5 cellular contexts compared by ENCODE assay signal in genomic region chr21:6545288-6545687, GRCh38.
DNase-seq lines count a peak whose midpoint lies in the region; ATAC-seq, FAIRE-seq and TF ChIP-seq lines count a peak whose summit lies in the region.
"Not testable (repeated sequence)": the region's sequence is repeated elsewhere in the genome, so short reads cannot be mapped to it uniquely, and the experiment has no call there.

No MANE protein-coding gene starts in this region.

- not testable (repeated sequence) for BruUV-seq in K562 (replicated peaks; lab: Mats Ljungman, UMichigan)

- peak; percentile 52 for ATAC-seq in GM23338
- peak; percentile 76 for ATAC-seq in K562
- peak; percentile 27 for ATAC-seq in effector memory CD8-positive, alpha-beta T cell (replicated peaks)
- ATAC-seq in right lobe of liver = peak in 3 of 4 donors; percentile 28 to 86 (median 42)
- peak; percentile 51 for ATAC-seq in stimulated activated effector memory CD8-positive, alpha-beta T cell treated with anti-CD3 and anti-CD28 coated beads, Interleukin-12 subunit alpha, Interleukin-12 subunit beta, amount 100 ng/mL, for 72 hours

- not testable (repeated sequence) for H4K20me1 ChIP-seq in GM23338 (replicated peaks; ENCODE audit: insufficient read depth); K562 (replicated peaks; ENCODE audit: control insufficient read depth, insufficient read depth, low read length)

- H3K36me3 Mint-ChIP-seq in GM23338 (ENCODE audit: low read depth); effector memory CD8-positive, alpha-beta T cell (ENCODE audit: insufficient read depth); stimulated activated effector memory CD8-positive, alpha-beta T cell treated with anti-CD3 and anti-CD28 coated beads, Interleukin-12 subunit alpha, Interleukin-12 subunit beta, amount 100 ng/mL, for 72 hours: not testable (repeated sequence)

- H3K27me3 Mint-ChIP-seq in GM23338 (ENCODE audit: insufficient read depth, low read depth, poor library complexity); effector memory CD8-positive, alpha-beta T cell: not testable (repeated sequence)

- not testable (repeated sequence) for H3K4me3 ChIP-seq in GM23338, K562, right lobe of liver

- TF ChIP-seq POLR2A in K562 (conservative IDR thresholded peaks at IDR 0.05); right lobe of liver (IDR thresholded peaks at IDR 0.05): not testable (repeated sequence)

- H3K4me1 ChIP-seq in GM23338 (ENCODE audit: insufficient read depth); K562 (replicated peaks in 1 of 2; ENCODE audit: control insufficient read depth in 2 of 2, insufficient read depth in 2 of 2, low read length in 2 of 2); right lobe of liver: not testable (repeated sequence)

- intact Hi-C loops in K562 (cut with micrococcal nuclease); right lobe of liver (cut with DNase I): not testable (repeated sequence)

- not testable (repeated sequence) for DNase-seq in GM23338 (ENCODE audit: low spot score); K562 (ENCODE audit: extremely low read depth in 1 of 4, low spot score in 3 of 4); effector memory CD8-positive, alpha-beta T cell; right lobe of liver; stimulated activated effector memory CD8-positive, alpha-beta T cell treated with anti-CD3 and anti-CD28 coated beads, Interleukin-12 subunit alpha, Interleukin-12 subunit beta, amount 100 ng/mL, for 72 hours (ENCODE audit: low spot score in 2 of 2)

- not testable (repeated sequence) for H3K9ac ChIP-seq in K562 (ENCODE audit: insufficient read depth in 1 of 2, low read depth in 2 of 2, low read length in 2 of 2)

- not testable (repeated sequence) for H3K9me3 Mint-ChIP-seq in GM23338; effector memory CD8-positive, alpha-beta T cell; stimulated activated effector memory CD8-positive, alpha-beta T cell treated with anti-CD3 and anti-CD28 coated beads, Interleukin-12 subunit alpha, Interleukin-12 subunit beta, amount 100 ng/mL, for 72 hours

- not testable (repeated sequence) for H3K27me3 ChIP-seq in GM23338 (ENCODE audit: insufficient read depth); K562 (ENCODE audit: control insufficient read depth in 2 of 2, insufficient read depth in 2 of 2, low read length in 2 of 2); right lobe of liver

- in situ Hi-C loops in K562 (cut with MboI) = not testable (repeated sequence)

- TF ChIP-seq RAD21 in K562 (CRISPR knock-in tag; conservative IDR thresholded peaks at IDR 0.05 in 1 of 2, IDR thresholded peaks at IDR 0.05 in 1 of 2) = not testable (repeated sequence)

- H3F3A ChIP-seq in GM23338 (replicated peaks; ENCODE audit: low read depth) = not testable (repeated sequence)

- CTCF ChIA-PET in K562 (lab: Yijun Ruan, JAX; ENCODE audit: low intra/inter-chr PET ratio) = not testable (repeated sequence)

- not testable (repeated sequence) for FAIRE-seq in K562 (lab: Jason Lieb, UNC)

- not testable (repeated sequence) for H3K9me3 ChIP-seq in K562 (replicated peaks; ENCODE audit: control insufficient read depth, insufficient read depth, low read depth, low read length); right lobe of liver

- not testable (repeated sequence) for H2AFZ ChIP-seq in GM23338; K562 (ENCODE audit: low read depth, low read length)

- H3K27ac Mint-ChIP-seq in GM23338; effector memory CD8-positive, alpha-beta T cell; stimulated activated effector memory CD8-positive, alpha-beta T cell treated with anti-CD3 and anti-CD28 coated beads, Interleukin-12 subunit alpha, Interleukin-12 subunit beta, amount 100 ng/mL, for 72 hours: not testable (repeated sequence)

- H3K27ac ChIP-seq in GM23338 (ENCODE audit: low read depth); K562 (ENCODE audit: extremely low read depth, low read depth, low read length); right lobe of liver: not testable (repeated sequence)

- not testable (repeated sequence) for H3K4me1 Mint-ChIP-seq in GM23338; effector memory CD8-positive, alpha-beta T cell (ENCODE audit: low read depth in 2 of 2); stimulated activated effector memory CD8-positive, alpha-beta T cell treated with anti-CD3 and anti-CD28 coated beads, Interleukin-12 subunit alpha, Interleukin-12 subunit beta, amount 100 ng/mL, for 72 hours

- H3K4me3 Mint-ChIP-seq in GM23338; effector memory CD8-positive, alpha-beta T cell; stimulated activated effector memory CD8-positive, alpha-beta T cell treated with anti-CD3 and anti-CD28 coated beads, Interleukin-12 subunit alpha, Interleukin-12 subunit beta, amount 100 ng/mL, for 72 hours: not testable (repeated sequence)

- WGBS in K562 (ENCODE audit: insufficient coverage, low coverage, missing lambda C conversion rate) = no CpG with 5 or more reads among the region's 33 CpGs
- no CpG with 5 or more reads among the region's 33 CpGs for WGBS in right lobe of liver (ENCODE audit: insufficient coverage, low coverage, low lambda C conversion rate, missing lambda C conversion rate)

- POLR2A ChIA-PET in K562 (lab: Yijun Ruan, JAX) = not testable (repeated sequence)

- TF ChIP-seq CTCF in GM23338 (conservative IDR thresholded peaks at IDR 0.05; ENCODE audit: low read depth in 2 of 2); K562 (IDR thresholded peaks at IDR 0.05 in 2 of 3, conservative IDR thresholded peaks at IDR 0.05 in 1 of 3; ENCODE audit: insufficient read depth in 2 of 3, low read depth in 1 of 3, low read length in 3 of 3); right lobe of liver (IDR thresholded peaks at IDR 0.05): not testable (repeated sequence)

- not testable (repeated sequence) for H3K9me2 ChIP-seq in GM23338 (ENCODE audit: insufficient read depth)

- H3K36me3 ChIP-seq in GM23338 (ENCODE audit: insufficient read depth); K562 (ENCODE audit: control insufficient read depth, insufficient read depth, low read length); right lobe of liver: not testable (repeated sequence)

- not testable (repeated sequence) for H3K79me2 ChIP-seq in GM23338 (replicated peaks; ENCODE audit: insufficient read depth); K562 (ENCODE audit: control insufficient read depth, insufficient read depth, low read length)

- H3K9me1 ChIP-seq in K562 (ENCODE audit: control insufficient read depth, insufficient read depth, low read length) = not testable (repeated sequence)

- not testable (repeated sequence) for TF ChIP-seq EP300 in K562 (IDR thresholded peaks at IDR 0.05; ENCODE audit: low read length)

- H3K4me2 ChIP-seq in GM23338; K562 (ENCODE audit: insufficient read depth, low read length): not testable (repeated sequence)
